Comparison of ENCODE assay signal across 1 cellular context in the genomic region with DNA sequence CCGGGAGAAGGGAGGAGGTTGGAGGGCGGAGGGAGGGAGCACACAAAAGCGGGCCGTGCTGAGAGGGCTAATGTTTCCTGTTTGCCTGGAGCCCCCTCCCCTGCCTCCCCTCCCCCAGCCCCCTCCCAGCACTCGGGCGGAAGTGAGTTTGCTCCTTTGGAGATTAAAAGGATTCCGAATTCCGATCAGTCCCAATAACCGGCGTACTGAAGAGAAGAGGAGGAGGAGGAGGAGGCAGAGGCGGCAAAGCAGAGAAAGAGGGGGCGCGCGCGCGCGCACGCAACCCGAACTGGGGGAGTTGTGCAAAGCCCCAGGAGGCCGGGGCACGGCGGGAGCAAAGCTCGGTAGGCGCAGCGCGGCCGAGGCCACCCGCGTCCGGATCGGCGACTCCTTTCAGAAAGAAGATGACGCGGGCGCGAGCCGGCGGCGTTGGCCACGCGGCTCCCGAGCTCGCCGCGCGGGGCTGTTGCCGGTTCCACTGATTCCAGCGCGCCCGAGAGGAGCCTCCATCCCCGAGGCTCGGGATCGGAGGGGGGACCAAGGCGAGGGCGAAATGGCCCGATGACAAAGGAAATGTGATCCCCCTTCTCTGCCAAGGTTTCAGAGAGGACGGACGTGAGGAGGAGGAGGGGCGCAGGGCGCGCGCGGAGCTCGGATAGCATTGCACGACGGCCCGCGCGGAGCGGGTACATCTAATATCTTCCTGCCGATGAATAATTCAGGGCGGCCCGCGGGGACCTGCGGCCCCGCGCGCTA.
A peak's percentile ranks its signal among the peaks of the same experiment; 100 is the strongest.
TF ChIP-seq lines count a peak whose summit lies in the region.

No MANE protein-coding gene starts in this region.

TF ChIP-seq in HepG2, 621 proteins besides CTCF, POLR2A, EP300 and RAD21 (continued from another document and continues in another):
- TF ChIP-seq, protein P1, sequence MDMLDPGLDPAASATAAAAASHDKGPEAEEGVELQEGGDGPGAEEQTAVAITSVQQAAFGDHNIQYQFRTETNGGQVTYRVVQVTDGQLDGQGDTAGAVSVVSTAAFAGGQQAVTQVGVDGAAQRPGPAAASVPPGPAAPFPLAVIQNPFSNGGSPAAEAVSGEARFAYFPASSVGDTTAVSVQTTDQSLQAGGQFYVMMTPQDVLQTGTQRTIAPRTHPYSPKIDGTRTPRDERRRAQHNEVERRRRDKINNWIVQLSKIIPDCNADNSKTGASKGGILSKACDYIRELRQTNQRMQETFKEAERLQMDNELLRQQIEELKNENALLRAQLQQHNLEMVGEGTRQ (IDR thresholded peaks at IDR 0.05; ENCODE audit: low read depth, low read length) = no peak
- TF ChIP-seq, protein P1 (CRISPR knock-in tag; IDR thresholded peaks at IDR 0.05; ENCODE audit: borderline replicate concordance) = peak; percentile 41; the same call in 1 of the 2 replicates
- TF ChIP-seq, protein P2, sequence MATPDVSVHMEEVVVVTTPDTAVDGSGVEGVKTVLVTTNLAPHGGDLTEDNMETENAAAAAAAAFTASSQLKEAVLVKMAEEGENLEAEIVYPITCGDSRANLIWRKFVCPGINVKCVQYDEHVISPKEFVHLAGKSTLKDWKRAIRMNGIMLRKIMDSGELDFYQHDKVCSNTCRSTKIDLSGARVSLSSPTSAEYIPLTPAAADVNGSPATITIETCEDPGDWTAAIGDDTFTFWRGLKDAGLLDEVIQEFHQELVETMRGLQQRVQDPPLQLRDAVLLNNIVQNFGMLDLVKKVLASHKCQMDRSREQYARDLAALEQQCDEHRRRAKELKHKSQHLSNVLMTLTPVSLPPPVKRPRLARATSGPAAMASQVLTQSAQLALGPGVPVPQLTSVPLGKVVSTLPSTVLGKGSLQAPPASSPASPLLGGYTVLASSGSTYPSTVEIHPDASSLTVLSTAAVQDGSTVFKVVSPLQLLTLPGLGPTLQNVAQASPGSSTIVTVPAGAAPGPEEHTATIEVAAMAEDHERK (CRISPR knock-in tag; IDR thresholded peaks at IDR 0.05; ENCODE audit: low read depth) = no peak
- no peak for TF ChIP-seq ZFP41 (CRISPR knock-in tag; IDR thresholded peaks at IDR 0.05; ENCODE audit: borderline replicate concordance)
- TF ChIP-seq RBFOX2 (IDR thresholded peaks at IDR 0.05; ENCODE audit: low read depth, low read length) = peak; percentile 97
- TF ChIP-seq, protein P3, sequence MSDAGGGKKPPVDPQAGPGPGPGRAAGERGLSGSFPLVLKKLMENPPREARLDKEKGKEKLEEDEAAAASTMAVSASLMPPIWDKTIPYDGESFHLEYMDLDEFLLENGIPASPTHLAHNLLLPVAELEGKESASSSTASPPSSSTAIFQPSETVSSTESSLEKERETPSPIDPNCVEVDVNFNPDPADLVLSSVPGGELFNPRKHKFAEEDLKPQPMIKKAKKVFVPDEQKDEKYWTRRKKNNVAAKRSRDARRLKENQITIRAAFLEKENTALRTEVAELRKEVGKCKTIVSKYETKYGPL (CRISPR knock-in tag; IDR thresholded peaks at IDR 0.05) = no peak
- peak; percentile 33; the same call in 1 of the 2 replicates for TF ChIP-seq EEA1 (CRISPR knock-in tag; IDR thresholded peaks at IDR 0.05; ENCODE audit: borderline replicate concordance)
- TF ChIP-seq HNRNPK (IDR thresholded peaks at IDR 0.05; ENCODE audit: low read depth, low read length, poor library complexity, severe bottlenecking) = peak; percentile 8
- TF ChIP-seq, protein P4, sequence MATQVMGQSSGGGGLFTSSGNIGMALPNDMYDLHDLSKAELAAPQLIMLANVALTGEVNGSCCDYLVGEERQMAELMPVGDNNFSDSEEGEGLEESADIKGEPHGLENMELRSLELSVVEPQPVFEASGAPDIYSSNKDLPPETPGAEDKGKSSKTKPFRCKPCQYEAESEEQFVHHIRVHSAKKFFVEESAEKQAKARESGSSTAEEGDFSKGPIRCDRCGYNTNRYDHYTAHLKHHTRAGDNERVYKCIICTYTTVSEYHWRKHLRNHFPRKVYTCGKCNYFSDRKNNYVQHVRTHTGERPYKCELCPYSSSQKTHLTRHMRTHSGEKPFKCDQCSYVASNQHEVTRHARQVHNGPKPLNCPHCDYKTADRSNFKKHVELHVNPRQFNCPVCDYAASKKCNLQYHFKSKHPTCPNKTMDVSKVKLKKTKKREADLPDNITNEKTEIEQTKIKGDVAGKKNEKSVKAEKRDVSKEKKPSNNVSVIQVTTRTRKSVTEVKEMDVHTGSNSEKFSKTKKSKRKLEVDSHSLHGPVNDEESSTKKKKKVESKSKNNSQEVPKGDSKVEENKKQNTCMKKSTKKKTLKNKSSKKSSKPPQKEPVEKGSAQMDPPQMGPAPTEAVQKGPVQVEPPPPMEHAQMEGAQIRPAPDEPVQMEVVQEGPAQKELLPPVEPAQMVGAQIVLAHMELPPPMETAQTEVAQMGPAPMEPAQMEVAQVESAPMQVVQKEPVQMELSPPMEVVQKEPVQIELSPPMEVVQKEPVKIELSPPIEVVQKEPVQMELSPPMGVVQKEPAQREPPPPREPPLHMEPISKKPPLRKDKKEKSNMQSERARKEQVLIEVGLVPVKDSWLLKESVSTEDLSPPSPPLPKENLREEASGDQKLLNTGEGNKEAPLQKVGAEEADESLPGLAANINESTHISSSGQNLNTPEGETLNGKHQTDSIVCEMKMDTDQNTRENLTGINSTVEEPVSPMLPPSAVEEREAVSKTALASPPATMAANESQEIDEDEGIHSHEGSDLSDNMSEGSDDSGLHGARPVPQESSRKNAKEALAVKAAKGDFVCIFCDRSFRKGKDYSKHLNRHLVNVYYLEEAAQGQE (IDR thresholded peaks at IDR 0.05; ENCODE audit: borderline replicate concordance in 1 of 2, low read depth in 1 of 2, low read length in 2 of 2) = peak in 1 of 2 experiments; percentile 61; a peak in 1 of 4 replicates
- TF ChIP-seq, protein P5, sequence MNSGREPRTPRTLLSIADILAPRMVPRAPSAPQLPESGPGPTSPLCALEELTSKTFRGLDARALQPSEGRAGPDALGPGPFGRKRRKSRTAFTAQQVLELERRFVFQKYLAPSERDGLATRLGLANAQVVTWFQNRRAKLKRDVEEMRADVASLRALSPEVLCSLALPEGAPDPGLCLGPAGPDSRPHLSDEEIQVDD (CRISPR knock-in tag; IDR thresholded peaks at IDR 0.05; ENCODE audit: borderline replicate concordance) = 0 out of 2 replicates have a peak, but pooled peaks have one; percentile 1
- no peak for TF ChIP-seq KLF9 (CRISPR knock-in tag; IDR thresholded peaks at IDR 0.05; ENCODE audit: low read depth)
- TF ChIP-seq, protein P6, sequence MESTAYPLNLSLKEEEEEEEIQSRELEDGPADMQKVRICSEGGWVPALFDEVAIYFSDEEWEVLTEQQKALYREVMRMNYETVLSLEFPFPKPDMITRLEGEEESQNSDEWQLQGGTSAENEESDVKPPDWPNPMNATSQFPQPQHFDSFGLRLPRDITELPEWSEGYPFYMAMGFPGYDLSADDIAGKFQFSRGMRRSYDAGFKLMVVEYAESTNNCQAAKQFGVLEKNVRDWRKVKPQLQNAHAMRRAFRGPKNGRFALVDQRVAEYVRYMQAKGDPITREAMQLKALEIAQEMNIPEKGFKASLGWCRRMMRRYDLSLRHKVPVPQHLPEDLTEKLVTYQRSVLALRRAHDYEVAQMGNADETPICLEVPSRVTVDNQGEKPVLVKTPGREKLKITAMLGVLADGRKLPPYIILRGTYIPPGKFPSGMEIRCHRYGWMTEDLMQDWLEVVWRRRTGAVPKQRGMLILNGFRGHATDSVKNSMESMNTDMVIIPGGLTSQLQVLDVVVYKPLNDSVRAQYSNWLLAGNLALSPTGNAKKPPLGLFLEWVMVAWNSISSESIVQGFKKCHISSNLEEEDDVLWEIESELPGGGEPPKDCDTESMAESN (CRISPR knock-in tag; conservative IDR thresholded peaks at IDR 0.05) = 0 out of 2 replicates have a peak, but pooled peaks have one; percentile 50
- no peak for TF ChIP-seq EHMT2 (IDR thresholded peaks at IDR 0.05; ENCODE audit: borderline replicate concordance, low read depth, low read length)
- TF ChIP-seq RFX5 (IDR thresholded peaks at IDR 0.05; ENCODE audit: low read depth, low read length) = no peak
- TF ChIP-seq POLR2AphosphoS2 (IDR thresholded peaks at IDR 0.05; ENCODE audit: low read depth, low read length) = no peak
- no peak for TF ChIP-seq SMAD1 (CRISPR knock-in tag; IDR thresholded peaks at IDR 0.05; ENCODE audit: borderline replicate concordance, low read depth)
- TF ChIP-seq, protein P7, sequence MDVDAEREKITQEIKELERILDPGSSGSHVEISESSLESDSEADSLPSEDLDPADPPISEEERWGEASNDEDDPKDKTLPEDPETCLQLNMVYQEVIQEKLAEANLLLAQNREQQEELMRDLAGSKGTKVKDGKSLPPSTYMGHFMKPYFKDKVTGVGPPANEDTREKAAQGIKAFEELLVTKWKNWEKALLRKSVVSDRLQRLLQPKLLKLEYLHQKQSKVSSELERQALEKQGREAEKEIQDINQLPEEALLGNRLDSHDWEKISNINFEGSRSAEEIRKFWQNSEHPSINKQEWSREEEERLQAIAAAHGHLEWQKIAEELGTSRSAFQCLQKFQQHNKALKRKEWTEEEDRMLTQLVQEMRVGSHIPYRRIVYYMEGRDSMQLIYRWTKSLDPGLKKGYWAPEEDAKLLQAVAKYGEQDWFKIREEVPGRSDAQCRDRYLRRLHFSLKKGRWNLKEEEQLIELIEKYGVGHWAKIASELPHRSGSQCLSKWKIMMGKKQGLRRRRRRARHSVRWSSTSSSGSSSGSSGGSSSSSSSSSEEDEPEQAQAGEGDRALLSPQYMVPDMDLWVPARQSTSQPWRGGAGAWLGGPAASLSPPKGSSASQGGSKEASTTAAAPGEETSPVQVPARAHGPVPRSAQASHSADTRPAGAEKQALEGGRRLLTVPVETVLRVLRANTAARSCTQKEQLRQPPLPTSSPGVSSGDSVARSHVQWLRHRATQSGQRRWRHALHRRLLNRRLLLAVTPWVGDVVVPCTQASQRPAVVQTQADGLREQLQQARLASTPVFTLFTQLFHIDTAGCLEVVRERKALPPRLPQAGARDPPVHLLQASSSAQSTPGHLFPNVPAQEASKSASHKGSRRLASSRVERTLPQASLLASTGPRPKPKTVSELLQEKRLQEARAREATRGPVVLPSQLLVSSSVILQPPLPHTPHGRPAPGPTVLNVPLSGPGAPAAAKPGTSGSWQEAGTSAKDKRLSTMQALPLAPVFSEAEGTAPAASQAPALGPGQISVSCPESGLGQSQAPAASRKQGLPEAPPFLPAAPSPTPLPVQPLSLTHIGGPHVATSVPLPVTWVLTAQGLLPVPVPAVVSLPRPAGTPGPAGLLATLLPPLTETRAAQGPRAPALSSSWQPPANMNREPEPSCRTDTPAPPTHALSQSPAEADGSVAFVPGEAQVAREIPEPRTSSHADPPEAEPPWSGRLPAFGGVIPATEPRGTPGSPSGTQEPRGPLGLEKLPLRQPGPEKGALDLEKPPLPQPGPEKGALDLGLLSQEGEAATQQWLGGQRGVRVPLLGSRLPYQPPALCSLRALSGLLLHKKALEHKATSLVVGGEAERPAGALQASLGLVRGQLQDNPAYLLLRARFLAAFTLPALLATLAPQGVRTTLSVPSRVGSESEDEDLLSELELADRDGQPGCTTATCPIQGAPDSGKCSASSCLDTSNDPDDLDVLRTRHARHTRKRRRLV (CRISPR knock-in tag; IDR thresholded peaks at IDR 0.05) = peak; percentile 55; the same call in 1 of the 2 replicates
- TF ChIP-seq, protein P8, sequence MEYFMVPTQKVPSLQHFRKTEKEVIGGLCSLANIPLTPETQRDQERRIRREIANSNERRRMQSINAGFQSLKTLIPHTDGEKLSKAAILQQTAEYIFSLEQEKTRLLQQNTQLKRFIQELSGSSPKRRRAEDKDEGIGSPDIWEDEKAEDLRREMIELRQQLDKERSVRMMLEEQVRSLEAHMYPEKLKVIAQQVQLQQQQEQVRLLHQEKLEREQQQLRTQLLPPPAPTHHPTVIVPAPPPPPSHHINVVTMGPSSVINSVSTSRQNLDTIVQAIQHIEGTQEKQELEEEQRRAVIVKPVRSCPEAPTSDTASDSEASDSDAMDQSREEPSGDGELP (IDR thresholded peaks at IDR 0.05; ENCODE audit: borderline replicate concordance, low read depth) = no peak
- TF ChIP-seq, protein P9, sequence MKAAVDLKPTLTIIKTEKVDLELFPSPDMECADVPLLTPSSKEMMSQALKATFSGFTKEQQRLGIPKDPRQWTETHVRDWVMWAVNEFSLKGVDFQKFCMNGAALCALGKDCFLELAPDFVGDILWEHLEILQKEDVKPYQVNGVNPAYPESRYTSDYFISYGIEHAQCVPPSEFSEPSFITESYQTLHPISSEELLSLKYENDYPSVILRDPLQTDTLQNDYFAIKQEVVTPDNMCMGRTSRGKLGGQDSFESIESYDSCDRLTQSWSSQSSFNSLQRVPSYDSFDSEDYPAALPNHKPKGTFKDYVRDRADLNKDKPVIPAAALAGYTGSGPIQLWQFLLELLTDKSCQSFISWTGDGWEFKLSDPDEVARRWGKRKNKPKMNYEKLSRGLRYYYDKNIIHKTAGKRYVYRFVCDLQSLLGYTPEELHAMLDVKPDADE (CRISPR knock-in tag; IDR thresholded peaks at IDR 0.05) = no peak
- TF ChIP-seq ZNF260 (CRISPR knock-in tag; IDR thresholded peaks at IDR 0.05; ENCODE audit: borderline replicate concordance, low read depth) = no peak
- TF ChIP-seq, protein P10, sequence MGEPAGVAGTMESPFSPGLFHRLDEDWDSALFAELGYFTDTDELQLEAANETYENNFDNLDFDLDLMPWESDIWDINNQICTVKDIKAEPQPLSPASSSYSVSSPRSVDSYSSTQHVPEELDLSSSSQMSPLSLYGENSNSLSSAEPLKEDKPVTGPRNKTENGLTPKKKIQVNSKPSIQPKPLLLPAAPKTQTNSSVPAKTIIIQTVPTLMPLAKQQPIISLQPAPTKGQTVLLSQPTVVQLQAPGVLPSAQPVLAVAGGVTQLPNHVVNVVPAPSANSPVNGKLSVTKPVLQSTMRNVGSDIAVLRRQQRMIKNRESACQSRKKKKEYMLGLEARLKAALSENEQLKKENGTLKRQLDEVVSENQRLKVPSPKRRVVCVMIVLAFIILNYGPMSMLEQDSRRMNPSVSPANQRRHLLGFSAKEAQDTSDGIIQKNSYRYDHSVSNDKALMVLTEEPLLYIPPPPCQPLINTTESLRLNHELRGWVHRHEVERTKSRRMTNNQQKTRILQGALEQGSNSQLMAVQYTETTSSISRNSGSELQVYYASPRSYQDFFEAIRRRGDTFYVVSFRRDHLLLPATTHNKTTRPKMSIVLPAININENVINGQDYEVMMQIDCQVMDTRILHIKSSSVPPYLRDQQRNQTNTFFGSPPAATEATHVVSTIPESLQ (CRISPR knock-in tag; conservative IDR thresholded peaks at IDR 0.05) = no peak
- TF ChIP-seq MATR3 (CRISPR knock-in tag; IDR thresholded peaks at IDR 0.05) = no peak
- TF ChIP-seq, protein P11, sequence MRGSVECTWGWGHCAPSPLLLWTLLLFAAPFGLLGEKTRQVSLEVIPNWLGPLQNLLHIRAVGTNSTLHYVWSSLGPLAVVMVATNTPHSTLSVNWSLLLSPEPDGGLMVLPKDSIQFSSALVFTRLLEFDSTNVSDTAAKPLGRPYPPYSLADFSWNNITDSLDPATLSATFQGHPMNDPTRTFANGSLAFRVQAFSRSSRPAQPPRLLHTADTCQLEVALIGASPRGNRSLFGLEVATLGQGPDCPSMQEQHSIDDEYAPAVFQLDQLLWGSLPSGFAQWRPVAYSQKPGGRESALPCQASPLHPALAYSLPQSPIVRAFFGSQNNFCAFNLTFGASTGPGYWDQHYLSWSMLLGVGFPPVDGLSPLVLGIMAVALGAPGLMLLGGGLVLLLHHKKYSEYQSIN (CRISPR knock-in tag; IDR thresholded peaks at IDR 0.05; ENCODE audit: borderline replicate concordance) = no peak
- no peak for TF ChIP-seq TCF12 (IDR thresholded peaks at IDR 0.05)
- TF ChIP-seq TCF12 (CRISPR knock-in tag; IDR thresholded peaks at IDR 0.05) = no peak; the same call in 1 of the 2 replicates
